In the genomic region with DNA sequence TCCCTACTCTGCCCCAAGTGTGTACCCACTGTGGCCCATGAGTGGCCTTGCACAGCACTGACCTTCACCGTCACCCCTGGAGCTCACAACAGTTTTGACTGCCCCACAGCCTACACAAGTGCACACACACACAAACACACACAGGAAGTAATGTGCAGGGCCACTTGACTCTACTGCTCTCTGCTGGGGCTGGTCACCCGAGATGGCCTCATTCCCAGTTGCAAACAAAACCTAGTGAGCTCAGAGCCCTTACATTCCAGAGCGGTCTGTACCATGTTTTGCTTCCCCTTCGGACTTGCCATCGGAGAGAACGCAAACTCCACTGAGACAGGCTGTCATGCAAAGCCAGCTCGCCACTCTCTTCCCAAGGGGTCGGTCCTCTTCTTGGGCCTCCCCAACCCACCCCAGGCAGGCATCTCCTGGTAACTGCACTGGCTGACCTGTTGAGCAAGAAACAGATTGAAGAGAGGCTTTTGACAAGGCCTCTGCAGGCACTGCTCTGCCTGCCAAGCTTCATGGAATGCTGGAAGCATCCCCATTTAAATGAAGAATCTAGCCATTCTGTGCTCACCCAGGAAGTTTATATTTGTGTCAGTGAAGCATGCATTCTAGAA, we compare ENCODE assay signal across 1 cellular context.
TF ChIP-seq lines count a peak whose summit lies in the region.

No MANE protein-coding gene starts in this region.

TF ChIP-seq in GM23338, 12 proteins besides CTCF, POLR2A, EP300 and RAD21 (continued from another document):
- TF ChIP-seq, protein P1, sequence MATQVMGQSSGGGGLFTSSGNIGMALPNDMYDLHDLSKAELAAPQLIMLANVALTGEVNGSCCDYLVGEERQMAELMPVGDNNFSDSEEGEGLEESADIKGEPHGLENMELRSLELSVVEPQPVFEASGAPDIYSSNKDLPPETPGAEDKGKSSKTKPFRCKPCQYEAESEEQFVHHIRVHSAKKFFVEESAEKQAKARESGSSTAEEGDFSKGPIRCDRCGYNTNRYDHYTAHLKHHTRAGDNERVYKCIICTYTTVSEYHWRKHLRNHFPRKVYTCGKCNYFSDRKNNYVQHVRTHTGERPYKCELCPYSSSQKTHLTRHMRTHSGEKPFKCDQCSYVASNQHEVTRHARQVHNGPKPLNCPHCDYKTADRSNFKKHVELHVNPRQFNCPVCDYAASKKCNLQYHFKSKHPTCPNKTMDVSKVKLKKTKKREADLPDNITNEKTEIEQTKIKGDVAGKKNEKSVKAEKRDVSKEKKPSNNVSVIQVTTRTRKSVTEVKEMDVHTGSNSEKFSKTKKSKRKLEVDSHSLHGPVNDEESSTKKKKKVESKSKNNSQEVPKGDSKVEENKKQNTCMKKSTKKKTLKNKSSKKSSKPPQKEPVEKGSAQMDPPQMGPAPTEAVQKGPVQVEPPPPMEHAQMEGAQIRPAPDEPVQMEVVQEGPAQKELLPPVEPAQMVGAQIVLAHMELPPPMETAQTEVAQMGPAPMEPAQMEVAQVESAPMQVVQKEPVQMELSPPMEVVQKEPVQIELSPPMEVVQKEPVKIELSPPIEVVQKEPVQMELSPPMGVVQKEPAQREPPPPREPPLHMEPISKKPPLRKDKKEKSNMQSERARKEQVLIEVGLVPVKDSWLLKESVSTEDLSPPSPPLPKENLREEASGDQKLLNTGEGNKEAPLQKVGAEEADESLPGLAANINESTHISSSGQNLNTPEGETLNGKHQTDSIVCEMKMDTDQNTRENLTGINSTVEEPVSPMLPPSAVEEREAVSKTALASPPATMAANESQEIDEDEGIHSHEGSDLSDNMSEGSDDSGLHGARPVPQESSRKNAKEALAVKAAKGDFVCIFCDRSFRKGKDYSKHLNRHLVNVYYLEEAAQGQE (IDR thresholded peaks at IDR 0.05; ENCODE audit: unreplicated experiment): no peak
- TF ChIP-seq ZNF114 (CRISPR knock-in tag; IDR thresholded peaks at IDR 0.05): no peak
- TF ChIP-seq, protein P2, sequence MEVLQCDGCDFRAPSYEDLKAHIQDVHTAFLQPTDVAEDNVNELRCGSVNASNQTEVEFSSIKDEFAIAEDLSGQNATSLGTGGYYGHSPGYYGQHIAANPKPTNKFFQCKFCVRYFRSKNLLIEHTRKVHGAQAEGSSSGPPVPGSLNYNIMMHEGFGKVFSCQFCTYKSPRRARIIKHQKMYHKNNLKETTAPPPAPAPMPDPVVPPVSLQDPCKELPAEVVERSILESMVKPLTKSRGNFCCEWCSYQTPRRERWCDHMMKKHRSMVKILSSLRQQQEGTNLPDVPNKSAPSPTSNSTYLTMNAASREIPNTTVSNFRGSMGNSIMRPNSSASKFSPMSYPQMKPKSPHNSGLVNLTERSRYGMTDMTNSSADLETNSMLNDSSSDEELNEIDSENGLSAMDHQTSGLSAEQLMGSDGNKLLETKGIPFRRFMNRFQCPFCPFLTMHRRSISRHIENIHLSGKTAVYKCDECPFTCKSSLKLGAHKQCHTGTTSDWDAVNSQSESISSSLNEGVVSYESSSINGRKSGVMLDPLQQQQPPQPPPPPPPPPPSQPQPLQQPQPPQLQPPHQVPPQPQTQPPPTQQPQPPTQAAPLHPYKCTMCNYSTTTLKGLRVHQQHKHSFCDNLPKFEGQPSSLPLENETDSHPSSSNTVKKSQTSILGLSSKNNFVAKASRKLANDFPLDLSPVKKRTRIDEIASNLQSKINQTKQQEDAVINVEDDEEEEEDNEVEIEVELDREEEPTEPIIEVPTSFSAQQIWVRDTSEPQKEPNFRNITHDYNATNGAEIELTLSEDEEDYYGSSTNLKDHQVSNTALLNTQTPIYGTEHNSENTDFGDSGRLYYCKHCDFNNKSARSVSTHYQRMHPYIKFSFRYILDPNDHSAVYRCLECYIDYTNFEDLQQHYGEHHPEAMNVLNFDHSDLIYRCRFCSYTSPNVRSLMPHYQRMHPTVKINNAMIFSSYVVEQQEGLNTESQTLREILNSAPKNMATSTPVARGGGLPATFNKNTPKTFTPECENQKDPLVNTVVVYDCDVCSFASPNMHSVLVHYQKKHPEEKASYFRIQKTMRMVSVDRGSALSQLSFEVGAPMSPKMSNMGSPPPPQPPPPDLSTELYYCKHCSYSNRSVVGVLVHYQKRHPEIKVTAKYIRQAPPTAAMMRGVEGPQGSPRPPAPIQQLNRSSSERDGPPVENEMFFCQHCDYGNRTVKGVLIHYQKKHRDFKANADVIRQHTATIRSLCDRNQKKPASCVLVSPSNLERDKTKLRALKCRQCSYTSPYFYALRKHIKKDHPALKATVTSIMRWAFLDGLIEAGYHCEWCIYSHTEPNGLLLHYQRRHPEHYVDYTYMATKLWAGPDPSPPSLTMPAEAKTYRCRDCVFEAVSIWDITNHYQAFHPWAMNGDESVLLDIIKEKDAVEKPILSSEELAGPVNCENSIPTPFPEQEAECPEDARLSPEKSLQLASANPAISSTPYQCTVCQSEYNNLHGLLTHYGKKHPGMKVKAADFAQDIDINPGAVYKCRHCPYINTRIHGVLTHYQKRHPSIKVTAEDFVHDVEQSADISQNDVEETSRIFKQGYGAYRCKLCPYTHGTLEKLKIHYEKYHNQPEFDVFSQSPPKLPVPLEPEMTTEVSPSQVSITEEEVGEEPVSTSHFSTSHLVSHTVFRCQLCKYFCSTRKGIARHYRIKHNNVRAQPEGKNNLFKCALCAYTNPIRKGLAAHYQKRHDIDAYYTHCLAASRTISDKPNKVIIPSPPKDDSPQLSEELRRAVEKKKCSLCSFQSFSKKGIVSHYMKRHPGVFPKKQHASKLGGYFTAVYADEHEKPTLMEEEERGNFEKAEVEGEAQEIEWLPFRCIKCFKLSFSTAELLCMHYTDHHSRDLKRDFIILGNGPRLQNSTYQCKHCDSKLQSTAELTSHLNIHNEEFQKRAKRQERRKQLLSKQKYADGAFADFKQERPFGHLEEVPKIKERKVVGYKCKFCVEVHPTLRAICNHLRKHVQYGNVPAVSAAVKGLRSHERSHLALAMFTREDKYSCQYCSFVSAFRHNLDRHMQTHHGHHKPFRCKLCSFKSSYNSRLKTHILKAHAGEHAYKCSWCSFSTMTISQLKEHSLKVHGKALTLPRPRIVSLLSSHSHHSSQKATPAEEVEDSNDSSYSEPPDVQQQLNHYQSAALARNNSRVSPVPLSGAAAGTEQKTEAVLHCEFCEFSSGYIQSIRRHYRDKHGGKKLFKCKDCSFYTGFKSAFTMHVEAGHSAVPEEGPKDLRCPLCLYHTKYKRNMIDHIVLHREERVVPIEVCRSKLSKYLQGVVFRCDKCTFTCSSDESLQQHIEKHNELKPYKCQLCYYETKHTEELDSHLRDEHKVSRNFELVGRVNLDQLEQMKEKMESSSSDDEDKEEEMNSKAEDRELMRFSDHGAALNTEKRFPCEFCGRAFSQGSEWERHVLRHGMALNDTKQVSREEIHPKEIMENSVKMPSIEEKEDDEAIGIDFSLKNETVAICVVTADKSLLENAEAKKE (CRISPR knock-in tag; IDR thresholded peaks at IDR 0.05): no peak
- TF ChIP-seq EZH2phosphoT487 (IDR thresholded peaks at IDR 0.05; ENCODE audit: unreplicated experiment): no peak
- no peak for TF ChIP-seq NANOG (IDR thresholded peaks at IDR 0.05; ENCODE audit: borderline replicate concordance)
- no peak for TF ChIP-seq POLR2AphosphoS5 (IDR thresholded peaks at IDR 0.05; ENCODE audit: low read depth)
- no peak for TF ChIP-seq EZH2 (IDR thresholded peaks at IDR 0.05; ENCODE audit: low read depth, unreplicated experiment)
- TF ChIP-seq, protein P3, sequence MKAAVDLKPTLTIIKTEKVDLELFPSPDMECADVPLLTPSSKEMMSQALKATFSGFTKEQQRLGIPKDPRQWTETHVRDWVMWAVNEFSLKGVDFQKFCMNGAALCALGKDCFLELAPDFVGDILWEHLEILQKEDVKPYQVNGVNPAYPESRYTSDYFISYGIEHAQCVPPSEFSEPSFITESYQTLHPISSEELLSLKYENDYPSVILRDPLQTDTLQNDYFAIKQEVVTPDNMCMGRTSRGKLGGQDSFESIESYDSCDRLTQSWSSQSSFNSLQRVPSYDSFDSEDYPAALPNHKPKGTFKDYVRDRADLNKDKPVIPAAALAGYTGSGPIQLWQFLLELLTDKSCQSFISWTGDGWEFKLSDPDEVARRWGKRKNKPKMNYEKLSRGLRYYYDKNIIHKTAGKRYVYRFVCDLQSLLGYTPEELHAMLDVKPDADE (IDR thresholded peaks at IDR 0.05): no peak
- no peak for TF ChIP-seq STAT1 (IDR thresholded peaks at IDR 0.05; ENCODE audit: unreplicated experiment)
- TF ChIP-seq CREB1 (CRISPR knock-in tag; IDR thresholded peaks at IDR 0.05; ENCODE audit: low read depth): no peak
TF ChIP-seq in GM23338: peak in this region for 0.
